ENCODE assay signal across 8 cellular contexts in genomic region chr16:4616047-4616811, GRCh38. TPM values are rescaled to one million over a fixed set of nuclear protein-coding genes. Genes with fewer than 3 reads are reported as not detected.
DNase-seq lines count a peak whose midpoint lies in the region; ATAC-seq, FAIRE-seq and TF ChIP-seq lines count a peak whose summit lies in the region.

No MANE protein-coding gene starts in this region.

- CTCF ChIA-PET in HepG2 (lab: Yijun Ruan, JAX; ENCODE audit: low intra/inter-chr PET ratio, low total read pairs) = interaction anchor here (1.1 kb wide), 1 partner anchor 8 kb away, joined by 5 read pairs; the partner anchor contains the start of gene MGRN1

- H3K9me3 ChIP-seq in HepG2 (ENCODE audit: low read length) = no peaks in the 10 kb centered on the region

- peaks cover 82% of the 10 kb centered on the region for H3K4me1 ChIP-seq in HepG2 (ENCODE audit: insufficient read depth, low read length)

- intact Hi-C loops in CD14-positive monocyte (cut with micrococcal nuclease) = loop anchor here in 1 of 2 donors (1.0 to 10.0 kb wide), 3 partner anchors 8 to 199 kb away; partner anchors contain the start of genes CORO7 and MGRN1
- intact Hi-C loops in HepG2 (cut with micrococcal nuclease; ENCODE audit: unreplicated experiment) = loop anchor here (2.0 to 10.0 kb wide), 2 partner anchors 77 to 339 kb away; partner anchors contain the start of genes CDIP1 and SEC14L5

- peak overlapping the region; percentile 58 to 88 (median 88) for H3K4me3 ChIP-seq in HepG2 (replicated peaks in 1 of 3; ENCODE audit: insufficient read depth in 1 of 3, low read depth in 2 of 3, low read length in 3 of 3)

- peaks cover 0 to 1% (median 0%) of the 10 kb centered on the region in 7 donors for H3K9me3 Mint-ChIP-seq in CD14-positive monocyte

- H3K4me2 ChIP-seq in HepG2 (ENCODE audit: low read depth, low read length) = peak overlapping the region; percentile 97

- no peak overlapping the region for H2AFZ ChIP-seq in HepG2 (ENCODE audit: low read length)

- H3K9ac ChIP-seq in HepG2 (ENCODE audit: insufficient read depth, low read depth, low read length) = peak overlapping the region; percentile 98

- peak; percentile 94 for FAIRE-seq in HepG2 (lab: Jason Lieb, UNC)

- no TSS peak for BruUV-seq in HepG2 (replicated peaks; lab: Mats Ljungman, UMichigan)

- POLR2A ChIA-PET in HepG2 (lab: Yijun Ruan, JAX) = interaction anchor here (0.7 to 3.9 kb wide), 19 partner anchors 9 to 482 kb away, joined by 3 to 39 read pairs (median 4); partner anchors contain the start of genes ANKS3, CDIP1, DNAAF8 and HMOX2

- H3K79me2 ChIP-seq in HepG2 (ENCODE audit: insufficient read depth, low read length) = peaks cover 32% of the 10 kb centered on the region

- TF ChIP-seq RAD21 in HepG2 (CRISPR knock-in tag; IDR thresholded peaks at IDR 0.05) = peak; percentile 46; the same call in 1 of the 2 replicates

- H3K36me3 Mint-ChIP-seq in CD14-positive monocyte = no peaks in the 10 kb centered on the region

- ATAC-seq in GM19351 (IDR thresholded peaks at IDR 0.05; ENCODE audit: unreplicated experiment) (peak; percentile 71), HG03521 (IDR thresholded peaks at IDR 0.05; ENCODE audit: unreplicated experiment) (peak; percentile 60), HepG2 (peak; percentile 63)

- 0 out of 5 replicates have a peak, but pooled peaks cover 0 to 4% of the 10 kb centered on the region in 2 experiments for H3K36me3 ChIP-seq in HepG2 (replicated peaks in 1 of 2; ENCODE audit: control insufficient read depth in 1 of 2, insufficient read depth in 2 of 2, low read length in 2 of 2)

- DNase-seq in CD14-positive monocyte (ENCODE audit: low spot score) = peak; percentile 100
- peak; percentile 100 for DNase-seq in NCI-H69 (lab: John Stamatoyannopoulos, UW)
- peak; percentile 93 to 99 for DNase-seq in activated CD4-positive, alpha-beta T cell treated with anti-CD3 and anti-CD28 coated beads, Interleukin-2, amount 50 U/mL, for 24 hours (ENCODE audit: low read depth in 1 of 2, low spot score in 1 of 2)
- DNase-seq in dermis blood vessel endothelial cell = peak; percentile 100
- DNase-seq in HepG2 (ENCODE audit: low spot score) = peak; percentile 100
- peak; percentile 98 for DNase-seq in stimulated activated CD4-positive, alpha-beta T cell treated with anti-CD3 and anti-CD28 coated beads, Interleukin-4, amount 100 ng/mL, for 1 hour

- H4K20me1 ChIP-seq in HepG2 (ENCODE audit: insufficient read depth, low read length) = peaks cover 23% of the 10 kb centered on the region; the same call in 1 of the 2 replicates

- H3K27ac ChIP-seq in HepG2 (ENCODE audit: extremely low read length, insufficient read depth, low read length) = peak overlapping the region; percentile 98

- TF ChIP-seq EP300 in HepG2 (IDR thresholded peaks at IDR 0.05; ENCODE audit: low read depth in 2 of 2, low read length in 2 of 2) (0 out of 4 replicates have a peak, but pooled peaks of 1 of the 2 experiments have one; percentile 8), HepG2 (CRISPR knock-in tag; IDR thresholded peaks at IDR 0.05; ENCODE audit: borderline replicate concordance) (no peak)

- H3K27me3 ChIP-seq in HepG2 (ENCODE audit: control insufficient read depth in 1 of 2, insufficient read depth in 2 of 2, low read length in 2 of 2) = no peaks in the 10 kb centered on the region; a peak in 1 of 5 replicates

- in situ Hi-C loops in HepG2 (cut with HindIII; ENCODE audit: extremely low pct_ligation_motif_present, low pct_unique_long_range_greater_than_20kb) = loop anchor here (5.0 kb wide), 1 partner anchor 46 kb away; no protein-coding TSS in a partner anchor

- TF ChIP-seq CTCF in CD14-positive monocyte (IDR thresholded peaks at IDR 0.05) (peak; percentile 46), HepG2 (CRISPR knock-in tag; IDR thresholded peaks at IDR 0.05) (peak; percentile 78)

- 2% methylated on average over 32 of the region's 57 CpGs for WGBS in HepG2 (ENCODE audit: low lambda C conversion rate)

- peak; percentile 65 to 68 for TF ChIP-seq POLR2A in HepG2 (IDR thresholded peaks at IDR 0.05; ENCODE audit: insufficient read depth in 1 of 2, low read depth in 2 of 2, low read length in 2 of 2)

- peak overlapping the region; percentile 96 to 99 (median 98) for H3K27ac Mint-ChIP-seq in CD14-positive monocyte

- H3K4me3 Mint-ChIP-seq in CD14-positive monocyte = peak overlapping the region; percentile 82 to 95

- peaks cover 0 to 2% (median 0%) of the 10 kb centered on the region in 3 donors for H3K27me3 Mint-ChIP-seq in CD14-positive monocyte (ENCODE audit: low read depth in 3 of 3)

- peaks cover 46% of the 10 kb centered on the region for H3K4me1 Mint-ChIP-seq in CD14-positive monocyte

TF ChIP-seq in HepG2, 621 proteins besides CTCF, POLR2A, EP300 and RAD21 (continues in another document):
- no peak for TF ChIP-seq TIGD3 (CRISPR knock-in tag; IDR thresholded peaks at IDR 0.05; ENCODE audit: borderline replicate concordance)
- TF ChIP-seq YEATS2 (CRISPR knock-in tag; IDR thresholded peaks at IDR 0.05; ENCODE audit: borderline replicate concordance) = peak; percentile 70; the same call in 1 of the 2 replicates
- TF ChIP-seq ELF4 (CRISPR knock-in tag; IDR thresholded peaks at IDR 0.05; ENCODE audit: borderline replicate concordance) = 0 out of 2 replicates have a peak, but pooled peaks have one; percentile 37
- peak; percentile 65; the same call in 1 of the 2 replicates for TF ChIP-seq FOXJ3 (CRISPR knock-in tag; IDR thresholded peaks at IDR 0.05; ENCODE audit: borderline replicate concordance)
- peak; percentile 55; the same call in 1 of the 2 replicates for TF ChIP-seq SP4 (CRISPR knock-in tag; IDR thresholded peaks at IDR 0.05)
- no peak for TF ChIP-seq MYNN (CRISPR knock-in tag; IDR thresholded peaks at IDR 0.05; ENCODE audit: low read depth)

RNA-seq across cellular contexts. Expression of gene UBALD1, which starts 1.5 kb away (rescaled TPM):
- polyA plus RNA-seq in CD14-positive monocyte (1 to 10 TPM; 2.2 to 2.8 TPM), HepG2 (2011; rRNA removed) (12.3 and 16.6 TPM in 2 replicates)
- total RNA-seq in dermis blood vessel endothelial cell (5.9 and 13.4 TPM in 2 replicates), HepG2 (2016; rRNA removed; fragmentation: Illumina TruSeq; extraction: Trizol) (3.3 and 6.8 TPM in 2 replicates)
- 4.8 and 5.6 TPM in 2 replicates for total RNA-seq in HepG2 (2016; cell fraction: cytosol; rRNA removed; fragmentation: Illumina TruSeq; extraction: Trizol; ENCODE audit: low read depth)
- total RNA-seq in HepG2 (2016; cell fraction: insoluble cytoplasmic fraction; rRNA removed; fragmentation: Illumina TruSeq; extraction: Trizol) = 3.5 and 7.2 TPM in 2 replicates
- 8.2 and 9.8 TPM in 2 replicates for total RNA-seq in HepG2 (2016; cell fraction: membrane; rRNA removed; fragmentation: Illumina TruSeq; extraction: Trizol)
- total RNA-seq in HepG2 (2016; cell fraction: nucleus; rRNA removed; fragmentation: Illumina TruSeq; extraction: Trizol) = 5.1 and 5.7 TPM in 2 replicates
- polyA plus RNA-seq in HepG2 (2011; cell fraction: cytosol; rRNA removed) = 4.3 and 9.4 TPM in 2 replicates
- polyA plus RNA-seq in HepG2 (2011; cell fraction: nucleus; rRNA removed) = 78.3 and 112 TPM in 2 replicates
- polyA plus RNA-seq in HepG2 (2012) = 16.2 and 21.4 TPM in 2 replicates
- 15.8 and 19.4 TPM in 2 replicates for polyA plus RNA-seq in HepG2 (2016; cell fraction: cytosol; fragmentation: Illumina TruSeq; extraction: Trizol; ENCODE audit: low read depth)
- polyA plus RNA-seq in HepG2 (2016; cell fraction: insoluble cytoplasmic fraction; fragmentation: Illumina TruSeq; extraction: Trizol; ENCODE audit: low read depth) = 11.4 and 12.9 TPM in 2 replicates
- 21.1 and 23.4 TPM in 2 replicates for polyA plus RNA-seq in HepG2 (2016; cell fraction: membrane; fragmentation: Illumina TruSeq; extraction: Trizol; ENCODE audit: low read depth)
- polyA plus RNA-seq in HepG2 (2016; cell fraction: nucleus; fragmentation: Illumina TruSeq; extraction: Trizol; ENCODE audit: insufficient read depth, low read depth) = 30.5 and 32.7 TPM in 2 replicates
- 9.9 and 17.0 TPM in 2 replicates for polyA minus RNA-seq in HepG2 (2011; rRNA and poly(A)+ RNA removed; ENCODE audit: low replicate concordance)
- 8.7 and 11.7 TPM in 2 replicates for polyA minus RNA-seq in HepG2 (2011; cell fraction: cytosol; rRNA and poly(A)+ RNA removed)
- polyA minus RNA-seq in HepG2 (2011; cell fraction: nucleus; rRNA and poly(A)+ RNA removed) = 23.5 and 25.2 TPM in 2 replicates

RNA-seq across cellular contexts. Expression of gene MGRN1, which starts 8.4 kb away (rescaled TPM):
- polyA plus RNA-seq in CD14-positive monocyte = 1 to 10 TPM; 3.7 to 4.7 TPM
- 29.3 and 46.0 TPM in 2 replicates for total RNA-seq in dermis blood vessel endothelial cell
- total RNA-seq in HepG2 (2016; rRNA removed; fragmentation: Illumina TruSeq; extraction: Trizol) = 11.9 and 14.8 TPM in 2 replicates
- total RNA-seq in HepG2 (2016; cell fraction: cytosol; rRNA removed; fragmentation: Illumina TruSeq; extraction: Trizol; ENCODE audit: low read depth) = 6.7 and 12.0 TPM in 2 replicates
- total RNA-seq in HepG2 (2016; cell fraction: insoluble cytoplasmic fraction; rRNA removed; fragmentation: Illumina TruSeq; extraction: Trizol) = 13.0 and 13.6 TPM in 2 replicates
- 14.0 and 16.7 TPM in 2 replicates for total RNA-seq in HepG2 (2016; cell fraction: membrane; rRNA removed; fragmentation: Illumina TruSeq; extraction: Trizol)
- 17.0 and 22.2 TPM in 2 replicates for total RNA-seq in HepG2 (2016; cell fraction: nucleus; rRNA removed; fragmentation: Illumina TruSeq; extraction: Trizol)
- polyA plus RNA-seq in HepG2 (2011; rRNA removed) = 11.6 and 12.6 TPM in 2 replicates
- polyA plus RNA-seq in HepG2 (2011; cell fraction: cytosol; rRNA removed) = 4.9 and 6.2 TPM in 2 replicates
- polyA plus RNA-seq in HepG2 (2011; cell fraction: nucleus; rRNA removed) = 87.1 and 98.5 TPM in 2 replicates
- 31.8 and 31.9 TPM in 2 replicates for polyA plus RNA-seq in HepG2 (2012)
- 3.9 and 4.3 TPM in 2 replicates for polyA plus RNA-seq in HepG2 (2016; cell fraction: cytosol; fragmentation: Illumina TruSeq; extraction: Trizol; ENCODE audit: low read depth)
- 22.5 and 31.3 TPM in 2 replicates for polyA plus RNA-seq in HepG2 (2016; cell fraction: insoluble cytoplasmic fraction; fragmentation: Illumina TruSeq; extraction: Trizol; ENCODE audit: low read depth)
- 11.4 and 11.5 TPM in 2 replicates for polyA plus RNA-seq in HepG2 (2016; cell fraction: membrane; fragmentation: Illumina TruSeq; extraction: Trizol; ENCODE audit: low read depth)
- 54.4 and 55.4 TPM in 2 replicates for polyA plus RNA-seq in HepG2 (2016; cell fraction: nucleus; fragmentation: Illumina TruSeq; extraction: Trizol; ENCODE audit: insufficient read depth, low read depth)
- 12.5 and 23.7 TPM in 2 replicates for polyA minus RNA-seq in HepG2 (2011; rRNA and poly(A)+ RNA removed; ENCODE audit: low replicate concordance)
- 16.2 and 19.1 TPM in 2 replicates for polyA minus RNA-seq in HepG2 (2011; cell fraction: cytosol; rRNA and poly(A)+ RNA removed)
- polyA minus RNA-seq in HepG2 (2011; cell fraction: nucleus; rRNA and poly(A)+ RNA removed) = 26.4 and 28.5 TPM in 2 replicates

Comparison
In these comparisons a context has a peak if more than half of its experiments do, and no peak if none do; other contexts are left out.
1. Peak in every context shown above with its lines: DNase-seq, ATAC-seq, H3K4me3 ChIP-seq and H3K27ac ChIP-seq.